In the genomic region with DNA sequence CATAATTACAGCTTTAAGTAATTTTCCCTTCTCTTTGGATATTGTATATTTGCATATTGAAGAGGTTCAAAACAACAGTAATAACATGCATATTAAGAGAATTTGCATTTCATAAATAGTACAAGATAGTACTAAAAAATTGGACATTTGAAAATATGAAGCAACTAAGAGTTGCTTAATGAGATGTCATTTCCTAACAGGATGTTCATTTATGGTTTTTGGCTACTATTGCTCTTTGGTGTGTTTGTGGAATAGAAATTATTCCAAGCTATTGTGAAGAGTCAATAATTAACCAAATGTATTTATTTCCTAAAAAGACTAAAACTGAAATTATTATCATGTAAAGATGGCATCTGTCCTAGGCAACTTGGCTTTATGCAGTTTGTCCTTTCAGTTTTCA, we compare ENCODE assay signal across 23 cellular contexts. TPM values are rescaled to one million over a fixed set of nuclear protein-coding genes. Genes with fewer than 3 reads are reported as not detected.
"Had no signal": no experiment of that assay in that cellular context is flagged by ENCODE, and none has a peak within 500 bp of the region (broad histone marks: within the 10 kb centered on the region; RNA-seq: fewer than 3 reads in every experiment).

No MANE protein-coding gene starts in this region.

- H3K9me3 ChIP-seq: adrenal gland, thyroid gland, uterus had no signal

- H3K4me3 Mint-ChIP-seq: activated CD4-positive, alpha-beta memory T cell treated with anti-CD3 and anti-CD28 coated beads for 36 hours; activated T-helper 1 cell treated with anti-CD3 and anti-CD28 coated beads, Interleukin-12 subunit alpha, Interleukin-12 subunit beta, Interleukin-2, Interleukin-4 antibody, amounts not matched to agents 30 ng/mL and 10 ng/mL and 1 ng/mL, durations not matched to agents 14 hours and 24 hours and 36 hours; immature natural killer cell; memory B cell; naive thymus-derived CD4-positive, alpha-beta T cell; T-helper 2 cell treated with Interferon-gamma antibody and Interleukin-4, amounts not matched to agents 5 μg/mL and 100 μg/mL, for 36 hours had no signal

- H3K36me3 Mint-ChIP-seq: activated CD4-positive, alpha-beta memory T cell treated with anti-CD3 and anti-CD28 coated beads for 36 hours; immature natural killer cell; memory B cell; naive thymus-derived CD4-positive, alpha-beta T cell had no signal

- H3K27ac Mint-ChIP-seq: activated CD4-positive, alpha-beta memory T cell treated with anti-CD3 and anti-CD28 coated beads for 36 hours; activated naive CD4-positive, alpha-beta T cell treated with anti-CD3 and anti-CD28 coated beads, Interleukin-2, amount 50 U/mL, for 72 hours; activated T-helper 1 cell treated with anti-CD3 and anti-CD28 coated beads, Interleukin-12 subunit alpha, Interleukin-12 subunit beta, Interleukin-2, Interleukin-4 antibody, amounts not matched to agents 30 ng/mL and 10 ng/mL and 1 ng/mL, durations not matched to agents 14 hours and 24 hours and 36 hours; immature natural killer cell; memory B cell; naive thymus-derived CD4-positive, alpha-beta T cell; T-helper 2 cell treated with Interferon-gamma antibody and Interleukin-4, amounts not matched to agents 5 μg/mL and 100 μg/mL, for 36 hours had no signal

- FAIRE-seq: astrocyte, TTC549 had no signal

- H3K27me3 ChIP-seq: adrenal gland, thyroid gland, uterus had no signal

- H3K4me1 ChIP-seq: adrenal gland, uterus had no signal

- H3K36me3 ChIP-seq: adrenal gland, thyroid gland, uterus had no signal

- H3K4me3 ChIP-seq: adrenal gland, mucosa of descending colon, thyroid gland, uterus had no signal

- DNase-seq: activated CD4-positive, alpha-beta memory T cell treated with anti-CD3 and anti-CD28 coated beads for 36 hours; activated gamma-delta T cell treated with Interleukin-2 at 50 U/mL for 16 hours; activated T-cell treated with anti-CD3 and anti-CD28 coated beads for 4 hours; adrenal gland; erythroblast; immature natural killer cell; kidney glomerular epithelial cell; left ventricle myocardium superior; mucosa of descending colon; naive thymus-derived CD4-positive, alpha-beta T cell; nucleus accumbens; stimulated activated CD4-positive, alpha-beta T cell treated with anti-CD3 and anti-CD28 coated beads, Interleukin-12 subunit alpha, Interleukin-12 subunit beta, amount 100 ng/mL, for 4 hours; stimulated activated CD4-positive, alpha-beta T cell treated with anti-CD3 and anti-CD28 coated beads, Interleukin-1b, Interleukin-23, amount 100 ng/mL, for 48 hours; stimulated activated CD8-positive, alpha-beta memory T cell treated with anti-CD3 and anti-CD28 coated beads, Interleukin-4, amount 100 ng/mL, for 48 hours; stimulated activated naive CD4-positive, alpha-beta T cell; thyroid gland; uterus had no signal

- ATAC-seq: activated naive CD4-positive, alpha-beta T cell treated with anti-CD3 and anti-CD28 coated beads, Interleukin-2, amount 50 U/mL, for 72 hours; left ventricle myocardium superior; mucosa of descending colon; naive thymus-derived CD4-positive, alpha-beta T cell had no signal

- H3K27ac ChIP-seq: adrenal gland, thyroid gland, uterus had no signal

- H3K9me3 Mint-ChIP-seq: activated T-helper 1 cell treated with anti-CD3 and anti-CD28 coated beads, Interleukin-12 subunit alpha, Interleukin-12 subunit beta, Interleukin-2, Interleukin-4 antibody, amounts not matched to agents 30 ng/mL and 10 ng/mL and 1 ng/mL, durations not matched to agents 14 hours and 24 hours and 36 hours; immature natural killer cell; T-helper 2 cell treated with Interferon-gamma antibody and Interleukin-4, amounts not matched to agents 5 μg/mL and 100 μg/mL, for 36 hours had no signal

RNA-seq across cellular contexts. Expression of gene SGCE, which starts 4.1 kb away (rescaled TPM):
- total RNA-seq: activated T-helper 1 cell treated with anti-CD3 and anti-CD28 coated beads, Interleukin-12 subunit alpha, Interleukin-12 subunit beta, Interleukin-2, Interleukin-4 antibody, amounts not matched to agents 30 ng/mL and 10 ng/mL and 1 ng/mL, durations not matched to agents 14 hours and 24 hours and 36 hours had no signal
